20 cellular contexts compared by ENCODE assay signal in genomic region chr14:36510078-36510799, GRCh38. TPM values are rescaled to one million over a fixed set of nuclear protein-coding genes. Genes with fewer than 3 reads are reported as not detected.
DNase-seq lines count a peak whose midpoint lies in the region; ATAC-seq, FAIRE-seq and TF ChIP-seq lines count a peak whose summit lies in the region.
"Had no signal": no experiment of that assay in that cellular context is flagged by ENCODE, and none has a peak within 500 bp of the region (broad histone marks: within the 10 kb centered on the region; RNA-seq: fewer than 3 reads in every experiment).

No MANE protein-coding gene starts in this region.

- H4K20me1 ChIP-seq in endothelial cell of umbilical vein (replicated peaks; ENCODE audit: control insufficient read depth, extremely low read depth, insufficient read depth, low read length) = no peaks in the 10 kb centered on the region

- no peaks in the 10 kb centered on the region for H3K9me1 ChIP-seq in endothelial cell of umbilical vein (replicated peaks; ENCODE audit: control insufficient read depth, extremely low read depth, insufficient read depth, low read length)

- CTCF ChIA-PET in endothelial cell of umbilical vein (lab: Charles Lee) = no interaction called here
- CTCF ChIA-PET in activated CD8-positive, alpha-beta T cell treated with anti-CD3 and anti-CD28 coated beads, Interleukin-2, amount 10 ng/mL, durations not matched to agents 7 days and 5 days (lab: Charles Lee) = no interaction called here

- TF ChIP-seq POLR2A in endothelial cell of umbilical vein (IDR thresholded peaks at IDR 0.05; ENCODE audit: low read depth, low read length) = no peak
- TF ChIP-seq POLR2A in upper lobe of left lung (IDR thresholded peaks at IDR 0.05) = peak in 2 of 4 donors; percentile 49 to 62

- FAIRE-seq in endothelial cell of umbilical vein (lab: Jason Lieb, UNC) = no peak
- FAIRE-seq: A204.1 had no signal

- H3K4me2 ChIP-seq in endothelial cell of umbilical vein (ENCODE audit: insufficient read depth, low read length) = no peak overlapping the region

- H3K27ac ChIP-seq in endothelial cell of umbilical vein (ENCODE audit: insufficient read depth, low read depth, low read length) = no peak overlapping the region
- peak overlapping the region; percentile 74 to 93 (median 88) for H3K27ac ChIP-seq in upper lobe of left lung
- H3K27ac ChIP-seq: ascending aorta, right lobe of liver had no signal

- intact Hi-C loops in endothelial cell of umbilical vein (cut with micrococcal nuclease) = no loop called here
- intact Hi-C loops in activated T-helper 2 cell treated with anti-CD3 and anti-CD28 coated beads, Interferon-gamma antibody, Interleukin-2, Interleukin-4, amounts not matched to agents 10 μg/mL and 5 μg/mL and 100 μg/mL, durations not matched to agents 14 hours and 24 hours and 36 hours (cut with micrococcal nuclease) = loop anchor here (10.0 kb wide), 1 partner anchor 1695 kb away; the partner anchor contains the start of gene SSTR1

- H3K4me3 Mint-ChIP-seq in activated CD8-positive, alpha-beta T cell treated with anti-CD3 and anti-CD28 coated beads, Interleukin-2, amount 10 ng/mL, durations not matched to agents 7 days and 5 days = no peak overlapping the region
- no peak overlapping the region for H3K4me3 Mint-ChIP-seq in activated T-helper 2 cell treated with anti-CD3 and anti-CD28 coated beads, Interferon-gamma antibody, Interleukin-2, Interleukin-4, amounts not matched to agents 10 μg/mL and 5 μg/mL and 100 μg/mL, durations not matched to agents 14 hours and 24 hours and 36 hours (ENCODE audit: low read depth)
- H3K4me3 Mint-ChIP-seq: CD4-positive, alpha-beta T cell; stimulated activated memory B cell treated with anti-CD40 and anti-IgM and Interleukin-4, amounts not matched to agents 10 μg/mL and 1 μg/mL and 100 μg/mL, for 72 hours had no signal

- no peaks in the 10 kb centered on the region for H3K4me1 Mint-ChIP-seq in activated CD8-positive, alpha-beta T cell treated with anti-CD3 and anti-CD28 coated beads, Interleukin-2, amount 10 ng/mL, durations not matched to agents 7 days and 5 days (ENCODE audit: low read depth)
- peaks cover under 1% of the 10 kb centered on the region for H3K4me1 Mint-ChIP-seq in activated T-helper 2 cell treated with anti-CD3 and anti-CD28 coated beads, Interferon-gamma antibody, Interleukin-2, Interleukin-4, amounts not matched to agents 10 μg/mL and 5 μg/mL and 100 μg/mL, durations not matched to agents 14 hours and 24 hours and 36 hours (ENCODE audit: low read depth)

- H3K9me3 ChIP-seq in endothelial cell of umbilical vein (replicated peaks; ENCODE audit: control insufficient read depth, insufficient read depth, low read length) (no peaks in the 10 kb centered on the region), upper lobe of left lung (no peaks in the 10 kb centered on the region)
- H3K9me3 ChIP-seq: ascending aorta, MG63, right lobe of liver had no signal

- H3K27me3 ChIP-seq in endothelial cell of umbilical vein (ENCODE audit: control insufficient read depth in 2 of 2, insufficient read depth in 2 of 2, low read length in 2 of 2) (peaks cover 87 to 92% of the 10 kb centered on the region in 2 experiments), upper lobe of left lung (peaks cover 0 to 30% (median 10%) of the 10 kb centered on the region in 4 donors)

- no peak overlapping the region for H2AFZ ChIP-seq in endothelial cell of umbilical vein (ENCODE audit: low read depth, low read length)

- POLR2A ChIA-PET in endothelial cell of umbilical vein (lab: Charles Lee) = no interaction called here
- POLR2A ChIA-PET in activated CD8-positive, alpha-beta T cell treated with anti-CD3 and anti-CD28 coated beads, Interleukin-2, amount 10 ng/mL, durations not matched to agents 7 days and 5 days (lab: Charles Lee) = no interaction called here

- peaks cover 4% of the 10 kb centered on the region for H3K36me3 Mint-ChIP-seq in activated CD8-positive, alpha-beta T cell treated with anti-CD3 and anti-CD28 coated beads, Interleukin-2, amount 10 ng/mL, durations not matched to agents 7 days and 5 days (ENCODE audit: low read depth)
- H3K36me3 Mint-ChIP-seq in activated T-helper 2 cell treated with anti-CD3 and anti-CD28 coated beads, Interferon-gamma antibody, Interleukin-2, Interleukin-4, amounts not matched to agents 10 μg/mL and 5 μg/mL and 100 μg/mL, durations not matched to agents 14 hours and 24 hours and 36 hours (ENCODE audit: low read depth) = no peaks in the 10 kb centered on the region
- H3K36me3 Mint-ChIP-seq: stimulated activated memory B cell treated with anti-CD40 and anti-IgM and Interleukin-4, amounts not matched to agents 10 μg/mL and 1 μg/mL and 100 μg/mL, for 72 hours had no signal

- H3K4me3 ChIP-seq in endothelial cell of umbilical vein (replicated peaks in 1 of 3; ENCODE audit: insufficient read depth in 1 of 3, low read depth in 1 of 3, low read length in 3 of 3) (no peak overlapping the region), upper lobe of left lung (peak overlapping the region in 3 of 4 donors; percentile 24 to 54 (median 52))
- H3K4me3 ChIP-seq: ascending aorta, MG63, right lobe of liver had no signal

- ATAC-seq in upper lobe of left lung (ENCODE audit: low FRiP score in 2 of 2) (no peak), HG03095 (IDR thresholded peaks at IDR 0.05; ENCODE audit: unreplicated experiment) (no peak)
- no peak for ATAC-seq in activated CD8-positive, alpha-beta T cell treated with anti-CD3 and anti-CD28 coated beads, Interleukin-2, amount 10 ng/mL, durations not matched to agents 7 days and 5 days
- ATAC-seq: stimulated activated memory B cell treated with anti-CD40 and anti-IgM and Interleukin-4, amounts not matched to agents 10 μg/mL and 1 μg/mL and 100 μg/mL, for 72 hours had no signal

- no peak overlapping the region for H3K9ac ChIP-seq in endothelial cell of umbilical vein (replicated peaks; ENCODE audit: extremely low read depth, insufficient read depth, low read length)

- DNase-seq in NCI-H526 (lab: John Stamatoyannopoulos, UW) = peak; percentile 32 to 57
- DNase-seq in NCI-H526 treated with DMSO at 0.1 percent for 48 hours (lab: John Stamatoyannopoulos, UW) = no peak
- peak; percentile 60 for DNase-seq in NCI-H2227 (lab: John Stamatoyannopoulos, UW; ENCODE audit: unreplicated experiment)
- no peak for DNase-seq in endothelial cell of umbilical vein (ENCODE audit: low read depth, low spot score)
- DNase-seq in upper lobe of left lung = peak; percentile 54 to 61
- no peak for DNase-seq in activated CD8-positive, alpha-beta T cell treated with anti-CD3 and anti-CD28 coated beads, Interleukin-2, amount 10 ng/mL, durations not matched to agents 7 days and 5 days
- no peak for DNase-seq in activated T-helper 2 cell treated with anti-CD3 and anti-CD28 coated beads, Interferon-gamma antibody, Interleukin-2, Interleukin-4, amounts not matched to agents 10 μg/mL and 5 μg/mL and 100 μg/mL, durations not matched to agents 14 hours and 24 hours and 36 hours (ENCODE audit: low spot score)
- DNase-seq: activated CD8-positive, alpha-beta memory T cell treated with anti-CD3 and anti-CD28 coated beads for 24 hours; activated effector memory CD4-positive, alpha-beta T cell treated with Interleukin-2 at 50 U/mL for 16 hours; CD4-positive, alpha-beta T cell; dermis blood vessel endothelial cell; MG63; right lobe of liver; SIG-M5; stimulated activated CD4-positive, alpha-beta T cell treated with anti-CD3 and anti-CD28 coated beads, Interleukin-4, amount 100 ng/mL, for 4 hours had no signal

- no TSS peak for BruUV-seq in endothelial cell of umbilical vein (replicated peaks; lab: Mats Ljungman, UMichigan)

- TF ChIP-seq EP300 in upper lobe of left lung (IDR thresholded peaks at IDR 0.05) = no peak

- no peaks in the 10 kb centered on the region for H3K79me2 ChIP-seq in endothelial cell of umbilical vein (ENCODE audit: control insufficient read depth, insufficient read depth, low read length)

- 0 to 5% methylated on average over 9 to 20 of the region's 20 CpGs for WGBS in upper lobe of left lung, 2 donors

- no peaks in the 10 kb centered on the region for H3K4me1 ChIP-seq in endothelial cell of umbilical vein (ENCODE audit: control insufficient read depth, extremely low read depth, insufficient read depth, low read length)
- H3K4me1 ChIP-seq in upper lobe of left lung = peaks cover 0 to 9% (median 6%) of the 10 kb centered on the region in 4 donors
- H3K4me1 ChIP-seq: ascending aorta, right lobe of liver had no signal

- no peak for TF ChIP-seq CTCF in endothelial cell of umbilical vein (IDR thresholded peaks at IDR 0.05; ENCODE audit: extremely low read depth in 1 of 2, insufficient read depth in 1 of 2, low read depth in 1 of 2, low read length in 2 of 2)
- no peak for TF ChIP-seq CTCF in upper lobe of left lung (IDR thresholded peaks at IDR 0.05)

- peaks cover 80% of the 10 kb centered on the region for H3K27me3 Mint-ChIP-seq in activated CD8-positive, alpha-beta T cell treated with anti-CD3 and anti-CD28 coated beads, Interleukin-2, amount 10 ng/mL, durations not matched to agents 7 days and 5 days (ENCODE audit: low read depth)
- H3K27me3 Mint-ChIP-seq in activated T-helper 2 cell treated with anti-CD3 and anti-CD28 coated beads, Interferon-gamma antibody, Interleukin-2, Interleukin-4, amounts not matched to agents 10 μg/mL and 5 μg/mL and 100 μg/mL, durations not matched to agents 14 hours and 24 hours and 36 hours (ENCODE audit: low read depth) = peaks cover 85% of the 10 kb centered on the region

- dilution Hi-C loops in endothelial cell of umbilical vein (cut with MboI; ENCODE audit: extremely low pct_ligation_motif_present, low sequenced_read_pairs) = no loop called here

- H3K9me3 Mint-ChIP-seq in activated CD8-positive, alpha-beta T cell treated with anti-CD3 and anti-CD28 coated beads, Interleukin-2, amount 10 ng/mL, durations not matched to agents 7 days and 5 days (ENCODE audit: insufficient read depth) = peaks cover 4% of the 10 kb centered on the region
- H3K9me3 Mint-ChIP-seq in activated T-helper 2 cell treated with anti-CD3 and anti-CD28 coated beads, Interferon-gamma antibody, Interleukin-2, Interleukin-4, amounts not matched to agents 10 μg/mL and 5 μg/mL and 100 μg/mL, durations not matched to agents 14 hours and 24 hours and 36 hours = no peaks in the 10 kb centered on the region

- H3K36me3 ChIP-seq in endothelial cell of umbilical vein (ENCODE audit: control insufficient read depth in 2 of 2, extremely low read depth in 1 of 2, insufficient read depth in 2 of 2, low read length in 2 of 2) (no peaks in the 10 kb centered on the region), upper lobe of left lung (no peaks in the 10 kb centered on the region)
- H3K36me3 ChIP-seq: ascending aorta, MG63, right lobe of liver had no signal

- no peak overlapping the region for H3K27ac Mint-ChIP-seq in activated CD8-positive, alpha-beta T cell treated with anti-CD3 and anti-CD28 coated beads, Interleukin-2, amount 10 ng/mL, durations not matched to agents 7 days and 5 days
- no peak overlapping the region for H3K27ac Mint-ChIP-seq in activated T-helper 2 cell treated with anti-CD3 and anti-CD28 coated beads, Interferon-gamma antibody, Interleukin-2, Interleukin-4, amounts not matched to agents 10 μg/mL and 5 μg/mL and 100 μg/mL, durations not matched to agents 14 hours and 24 hours and 36 hours
- H3K27ac Mint-ChIP-seq: CD4-positive, alpha-beta T cell; stimulated activated memory B cell treated with anti-CD40 and anti-IgM and Interleukin-4, amounts not matched to agents 10 μg/mL and 1 μg/mL and 100 μg/mL, for 72 hours had no signal

RNA-seq across cellular contexts. Expression of gene NKX2-1, which starts 9.8 kb away (rescaled TPM):
- total RNA-seq in endothelial cell of umbilical vein (not detected in 2 replicates), upper lobe of left lung (100 to 1,000 TPM; 140 to 467 (median 284) TPM)
- not detected in 2 replicates for polyA plus RNA-seq in endothelial cell of umbilical vein
- polyA plus RNA-seq in endothelial cell of umbilical vein (2011; cell fraction: cytosol; rRNA removed) = not detected in 2 replicates
- polyA plus RNA-seq in endothelial cell of umbilical vein (2011; cell fraction: nucleus; rRNA removed) = not detected in 2 replicates
- polyA plus RNA-seq in endothelial cell of umbilical vein (2012) = not detected in 2 replicates
- polyA minus RNA-seq in endothelial cell of umbilical vein = not detected in 2 replicates
- polyA minus RNA-seq in endothelial cell of umbilical vein (2011; cell fraction: cytosol; rRNA and poly(A)+ RNA removed) = not detected
- polyA minus RNA-seq in endothelial cell of umbilical vein (2011; cell fraction: nucleus; rRNA and poly(A)+ RNA removed) = not detected in 2 replicates
- total RNA-seq in activated CD8-positive, alpha-beta T cell treated with anti-CD3 and anti-CD28 coated beads, Interleukin-2, amount 10 ng/mL, durations not matched to agents 7 days and 5 days = not detected
- total RNA-seq in activated T-helper 2 cell treated with anti-CD3 and anti-CD28 coated beads, Interferon-gamma antibody, Interleukin-2, Interleukin-4, amounts not matched to agents 10 μg/mL and 5 μg/mL and 100 μg/mL, durations not matched to agents 14 hours and 24 hours and 36 hours = not detected in 2 replicates
- total RNA-seq: ascending aorta; CD4-positive, alpha-beta T cell; dermis blood vessel endothelial cell; HT-29; right lobe of liver had no signal

Comparison
In these comparisons a context has a peak if more than half of its experiments do, and no peak if none do; other contexts are left out.
1. DNase-seq: peak in NCI-H526 (2 of 2), NCI-H2227 (single experiment) and upper lobe of left lung (2 of 2); none in NCI-H526 treated with DMSO at 0.1 percent for 48 hours (single experiment), endothelial cell of umbilical vein (single experiment), activated CD8-positive, alpha-beta T cell treated with anti-CD3 and anti-CD28 coated beads, Interleukin-2, amount 10 ng/mL, durations not matched to agents 7 days and 5 days (single experiment) and activated T-helper 2 cell treated with anti-CD3 and anti-CD28 coated beads, Interferon-gamma antibody, Interleukin-2, Interleukin-4, amounts not matched to agents 10 μg/mL and 5 μg/mL and 100 μg/mL, durations not matched to agents 14 hours and 24 hours and 36 hours (single experiment).
2. H3K4me3 ChIP-seq: peak in upper lobe of left lung (3 of 4); none in endothelial cell of umbilical vein (0 of 3).
3. RNA of gene NKX2-1, which starts 9.8 kb away (total RNA-seq): 140 to 467 TPM in upper lobe of left lung; not detected in endothelial cell of umbilical vein, not detected in activated CD8-positive, alpha-beta T cell treated with anti-CD3 and anti-CD28 coated beads, Interleukin-2, amount 10 ng/mL, durations not matched to agents 7 days and 5 days and not detected in activated T-helper 2 cell treated with anti-CD3 and anti-CD28 coated beads, Interferon-gamma antibody, Interleukin-2, Interleukin-4, amounts not matched to agents 10 μg/mL and 5 μg/mL and 100 μg/mL, durations not matched to agents 14 hours and 24 hours and 36 hours; every median in the first group is over 100 times any median in the second.